ENCODE assay signal across 9 cellular contexts in the genomic region with DNA sequence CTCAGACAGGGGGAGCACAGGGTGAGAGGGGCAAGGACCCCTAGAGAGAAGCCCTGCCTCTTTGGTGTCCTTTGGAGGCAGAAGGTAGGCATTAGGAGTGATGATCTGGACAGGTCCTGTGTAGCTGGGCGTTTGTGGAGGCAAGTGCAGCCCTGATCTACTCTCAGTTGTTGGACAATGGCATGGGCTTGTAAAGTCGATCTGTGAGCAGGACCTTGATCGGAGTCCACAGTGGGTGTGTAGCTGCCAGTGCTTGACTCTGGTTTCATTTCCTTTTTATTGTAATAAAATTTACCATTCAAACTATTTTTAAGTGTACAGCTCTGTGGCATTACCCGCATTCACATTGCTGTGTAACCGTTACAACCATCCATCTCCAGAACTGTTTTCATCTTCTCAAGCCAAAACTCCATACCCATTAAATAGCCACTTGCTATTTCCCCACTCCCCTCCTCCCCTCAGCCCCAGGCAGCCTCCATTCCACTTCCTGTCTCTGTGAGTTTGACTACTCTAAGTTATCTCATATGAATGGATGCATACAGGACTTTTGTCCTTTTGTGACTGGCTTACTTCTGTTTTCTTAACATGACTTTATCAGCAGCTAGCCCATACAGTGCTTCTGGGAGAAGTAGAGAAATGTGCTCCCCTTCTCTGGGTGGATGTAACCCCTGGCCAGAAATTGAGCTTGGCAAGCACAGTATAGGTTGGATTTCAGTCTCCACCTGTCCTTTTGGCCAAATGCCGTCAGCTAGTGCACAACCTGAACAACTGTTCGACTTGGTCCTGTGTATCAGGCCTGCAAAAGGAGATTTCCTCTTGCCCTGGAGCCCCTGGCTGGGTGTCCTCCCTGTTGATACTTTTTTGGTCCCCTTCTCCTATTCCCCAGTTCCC.
DNase-seq lines count a peak whose midpoint lies in the region; ATAC-seq and TF ChIP-seq lines count a peak whose summit lies in the region.
"Had no signal": no experiment of that assay in that cellular context is flagged by ENCODE, and none has a peak within 500 bp of the region (broad histone marks: within the 10 kb centered on the region; RNA-seq: fewer than 3 reads in every experiment).

No MANE protein-coding gene starts in this region.

- DNase-seq in CD1c-positive myeloid dendritic cell (ENCODE audit: extremely low spot score) = peak; percentile 70
- DNase-seq in KBM-7 = peak; percentile 33
- peak; percentile 43 for DNase-seq in kidney glomerular epithelial cell (lab: John Stamatoyannopoulos, UW)
- no peak for DNase-seq in activated naive CD4-positive, alpha-beta T cell (lab: John Stamatoyannopoulos, UW)
- DNase-seq in NCI-H2029 treated with DMSO at 0.1 percent for 48 hours (lab: John Stamatoyannopoulos, UW) = no peak
- DNase-seq in ascending aorta (ENCODE audit: low spot score in 2 of 2) = no peak
- DNase-seq in activated CD4-positive, alpha-beta T cell treated with anti-CD3 and anti-CD28 coated beads, Interleukin-2, amount 50 U/mL, for 4 hours = no peak
- DNase-seq: SHP77 had no signal

- no peaks in the 10 kb centered on the region for H3K36me3 ChIP-seq in ascending aorta

- peak overlapping the region in 1 of 2 donors; percentile 43 for H3K27ac ChIP-seq in ascending aorta

- H3K4me1 ChIP-seq in ascending aorta = peaks cover 7 to 38% of the 10 kb centered on the region in 2 donors

- no peak overlapping the region for H3K4me3 ChIP-seq in ascending aorta

- ATAC-seq in GM19468 (IDR thresholded peaks at IDR 0.05; ENCODE audit: extremely low read depth, unreplicated experiment) = peak; percentile 14

- in situ Hi-C loops in KBM-7 (cut with MboI; ENCODE audit: low pct_unique_long_range_greater_than_20kb, low sequenced_read_pairs) = no loop called here

- no peak for TF ChIP-seq CTCF in ascending aorta (IDR thresholded peaks at IDR 0.05)

- intact Hi-C loops in ascending aorta (cut with DNase I) = no loop called here

- H3K27me3 ChIP-seq in ascending aorta = no peaks in the 10 kb centered on the region

- H3K9me3 ChIP-seq in ascending aorta = no peaks in the 10 kb centered on the region

Comparison
In these comparisons a context has a peak if more than half of its experiments do, and no peak if none do; other contexts are left out.
1. DNase-seq: peak in CD1c-positive myeloid dendritic cell (single experiment), KBM-7 (single experiment) and kidney glomerular epithelial cell (single experiment); none in activated naive CD4-positive, alpha-beta T cell (0 of 4), NCI-H2029 treated with DMSO at 0.1 percent for 48 hours (single experiment), ascending aorta (0 of 2) and activated CD4-positive, alpha-beta T cell treated with anti-CD3 and anti-CD28 coated beads, Interleukin-2, amount 50 U/mL, for 4 hours (0 of 2).